ENCODE assay signal across 15 cellular contexts in the genomic region with DNA sequence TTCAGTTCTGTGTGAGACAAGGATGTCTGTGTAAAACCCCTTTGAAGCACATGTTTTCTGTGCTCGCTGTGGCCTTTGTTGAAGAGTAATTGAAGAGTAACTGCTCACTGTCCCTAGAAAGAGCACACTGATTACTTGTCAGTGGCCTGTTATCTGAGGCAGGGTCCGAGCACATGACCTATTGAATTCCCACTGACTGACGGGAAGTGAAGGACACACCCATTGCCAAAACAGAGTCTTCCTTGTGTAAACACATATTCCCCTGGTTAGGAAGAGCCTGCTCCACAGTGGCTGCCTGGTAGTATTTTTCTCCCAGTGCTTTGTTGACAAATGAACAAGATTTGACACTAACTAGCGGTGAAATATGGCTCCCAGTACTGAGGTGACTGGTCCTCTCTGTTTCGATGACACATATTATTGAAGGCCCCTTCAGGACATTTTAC.
A peak's percentile ranks its signal among the peaks of the same experiment; 100 is the strongest.
DNase-seq lines count a peak whose midpoint lies in the region; ATAC-seq and TF ChIP-seq lines count a peak whose summit lies in the region.
"Had no signal": no experiment of that assay in that cellular context is flagged by ENCODE, and none has a peak within 500 bp of the region (broad histone marks: within the 10 kb centered on the region; RNA-seq: fewer than 3 reads in every experiment).

No MANE protein-coding gene starts in this region.

- H3K4me3 ChIP-seq in neural progenitor cell (no peak overlapping the region), stomach (no peak overlapping the region), lower lobe of right lung (no peak overlapping the region)
- H3K4me3 ChIP-seq: PC-9 had no signal

- no peaks in the 10 kb centered on the region for H4K20me1 ChIP-seq in neural progenitor cell (ENCODE audit: low read depth)

- H3K27ac ChIP-seq in neural progenitor cell (no peak overlapping the region), stomach (no peak overlapping the region), lower lobe of right lung (no peak overlapping the region)
- H3K27ac ChIP-seq: KMS-11, PC-9 had no signal

- H3K9me3 ChIP-seq in neural progenitor cell (ENCODE audit: low read depth), result no peaks in the 10 kb centered on the region
- H3K9me3 ChIP-seq in stomach, result no peaks in the 10 kb centered on the region
- no peaks in the 10 kb centered on the region for H3K9me3 ChIP-seq in lower lobe of right lung

- no peak overlapping the region for H3K4me3 Mint-ChIP-seq in brain
- H3K4me3 Mint-ChIP-seq in neural progenitor cell, result no peak overlapping the region
- H3K4me3 Mint-ChIP-seq: activated CD8-positive, alpha-beta T cell treated with anti-CD3 and anti-CD28 coated beads for 36 hours; central memory CD8-positive, alpha-beta T cell; naive B cell had no signal

- H3K27me3 ChIP-seq in neural progenitor cell (no peaks in the 10 kb centered on the region), stomach (no peaks in the 10 kb centered on the region), lower lobe of right lung (ENCODE audit: low read depth) (no peaks in the 10 kb centered on the region)

- TF ChIP-seq POLR2A in stomach (IDR thresholded peaks at IDR 0.05), result no peak

- no peak for TF ChIP-seq EP300 in stomach (IDR thresholded peaks at IDR 0.05)

- H3K9me3 Mint-ChIP-seq in brain (no peaks in the 10 kb centered on the region), neural progenitor cell (no peaks in the 10 kb centered on the region)
- H3K9me3 Mint-ChIP-seq: activated CD8-positive, alpha-beta T cell treated with anti-CD3 and anti-CD28 coated beads for 36 hours; central memory CD8-positive, alpha-beta T cell; naive B cell had no signal

- peaks cover 12% of the 10 kb centered on the region for H3K4me1 ChIP-seq in neural progenitor cell
- no peaks in the 10 kb centered on the region for H3K4me1 ChIP-seq in stomach
- no peaks in the 10 kb centered on the region for H3K4me1 ChIP-seq in lower lobe of right lung

- peak overlapping the region; percentile 75 for H2AFZ ChIP-seq in neural progenitor cell (replicated peaks)
- H2AFZ ChIP-seq: PC-9 had no signal

- H3K4me1 Mint-ChIP-seq in brain (peaks cover 30% of the 10 kb centered on the region), neural progenitor cell (peaks cover 13% of the 10 kb centered on the region)
- H3K4me1 Mint-ChIP-seq: central memory CD8-positive, alpha-beta T cell; naive B cell had no signal

- H3K27ac Mint-ChIP-seq in brain (peak overlapping the region in 3 of 5 experiments; percentile 2 to 46 (median 29)), neural progenitor cell (no peak overlapping the region)
- H3K27ac Mint-ChIP-seq: activated CD8-positive, alpha-beta T cell treated with anti-CD3 and anti-CD28 coated beads for 36 hours had no signal

- TF ChIP-seq CTCF in brain (conservative IDR thresholded peaks at IDR 0.05), result no peak
- TF ChIP-seq CTCF in neural progenitor cell (IDR thresholded peaks at IDR 0.05), result no peak
- no peak for TF ChIP-seq CTCF in stomach (IDR thresholded peaks at IDR 0.05)
- no peak for TF ChIP-seq CTCF in lower lobe of right lung (IDR thresholded peaks at IDR 0.05)

- H3K36me3 Mint-ChIP-seq in brain, result no peaks in the 10 kb centered on the region
- H3K36me3 Mint-ChIP-seq in neural progenitor cell, result no peaks in the 10 kb centered on the region
- H3K36me3 Mint-ChIP-seq: naive B cell had no signal

- no peak overlapping the region for H3K9ac ChIP-seq in neural progenitor cell
- H3K9ac ChIP-seq: KMS-11 had no signal

- no peaks in the 10 kb centered on the region for H3K79me2 ChIP-seq in neural progenitor cell (ENCODE audit: low read depth)

- H3K36me3 ChIP-seq in neural progenitor cell (no peaks in the 10 kb centered on the region), stomach (no peaks in the 10 kb centered on the region), lower lobe of right lung (no peaks in the 10 kb centered on the region)

- H3F3A ChIP-seq in neural progenitor cell (ENCODE audit: low read depth), result peaks cover 9% of the 10 kb centered on the region

- H3K27me3 Mint-ChIP-seq in brain (peaks cover 4% of the 10 kb centered on the region), neural progenitor cell (ENCODE audit: insufficient read depth, low read depth) (peaks cover 2% of the 10 kb centered on the region)
- H3K27me3 Mint-ChIP-seq: activated CD8-positive, alpha-beta T cell treated with anti-CD3 and anti-CD28 coated beads for 36 hours had no signal

- no peak overlapping the region for H3K4me2 ChIP-seq in neural progenitor cell
- H3K4me2 ChIP-seq: KMS-11, PC-9 had no signal

- peak; percentile 48 for ATAC-seq in GM18867 (IDR thresholded peaks at IDR 0.05; ENCODE audit: unreplicated experiment)
- peak; percentile 53 for ATAC-seq in HG03565 (IDR thresholded peaks at IDR 0.05; ENCODE audit: unreplicated experiment)
- no peak for ATAC-seq in HG03457 (IDR thresholded peaks at IDR 0.05; ENCODE audit: unreplicated experiment)
- no peak for ATAC-seq in GM19455 (IDR thresholded peaks at IDR 0.05; ENCODE audit: unreplicated experiment)
- ATAC-seq in lower lobe of right lung, result no peak
- ATAC-seq: activated CD8-positive, alpha-beta T cell treated with anti-CD3 and anti-CD28 coated beads for 36 hours; left colon had no signal

- WGBS in stomach, 5 donors, result 41 to 53% (median 47%) methylated on average over 5 of the region's 5 CpGs

- intact Hi-C loops in stomach (cut with DNase I; ENCODE audit: low total_unique reads), result no loop called here
- intact Hi-C loops in lower lobe of right lung (cut with DNase I), result no loop called here

- DNase-seq in neural progenitor cell (ENCODE audit: low spot score) (peak; percentile 37), stomach (no peak), lower lobe of right lung (no peak)
- DNase-seq: activated CD8-positive, alpha-beta T cell treated with anti-CD3 and anti-CD28 coated beads for 36 hours; hypothalamus; left colon; naive B cell had no signal

Comparison
In these comparisons a context has a peak if more than half of its experiments do, and no peak if none do; other contexts are left out.
1. ATAC-seq: peak in GM18867 (single experiment) and HG03565 (single experiment); none in HG03457 (single experiment), GM19455 (single experiment) and lower lobe of right lung (0 of 2).